In genomic region chr1:172742599-172743500, GRCh38 we compare ENCODE assay signal across 8 cellular contexts.
DNase-seq lines count a peak whose midpoint lies in the region; ATAC-seq and TF ChIP-seq lines count a peak whose summit lies in the region.

No MANE protein-coding gene starts in this region.

- no peak overlapping the region for H3K4me3 ChIP-seq in naive thymus-derived CD4-positive, alpha-beta T cell (ENCODE audit: low read length)
- no peak overlapping the region for H3K4me3 ChIP-seq in aorta (ENCODE audit: low read length in 2 of 2)

- POLR2A ChIA-PET in naive thymus-derived CD4-positive, alpha-beta T cell (lab: Charles Lee): interaction anchor here (0.7 kb wide), 1 partner anchor 656 kb away, joined by 3 read pairs; no protein-coding TSS in a partner anchor

- H3K36me3 Mint-ChIP-seq in naive thymus-derived CD4-positive, alpha-beta T cell: no peaks in the 10 kb centered on the region

- no peak overlapping the region for H3K4me3 Mint-ChIP-seq in naive thymus-derived CD4-positive, alpha-beta T cell

- peak; percentile 60 for ATAC-seq in naive thymus-derived CD4-positive, alpha-beta T cell
- no peak for ATAC-seq in aorta (ENCODE audit: low FRiP score)
- ATAC-seq in HG02759 (IDR thresholded peaks at IDR 0.05; ENCODE audit: unreplicated experiment): no peak

- DNase-seq in AG20443 (ENCODE audit: low spot score) (peak; percentile 39), NCI-H446 (lab: John Stamatoyannopoulos, UW) (peak; percentile 9 to 62), cerebellum (ENCODE audit: low spot score) (peak; percentile 7), aorta (no peak)
- peak in 6 of 9 donors; percentile 37 to 62 (median 52) for DNase-seq in naive thymus-derived CD4-positive, alpha-beta T cell
- no peak for DNase-seq in effector CD8-positive, alpha-beta T cell (lab: John Stamatoyannopoulos, UW)

- CTCF ChIA-PET in naive thymus-derived CD4-positive, alpha-beta T cell (lab: Charles Lee): interaction anchor here (0.6 to 7.4 kb wide), 29 partner anchors 8 to 1082 kb away, joined by 3 to 152 read pairs (median 3); partner anchors contain the start of genes CENPL, DARS2 and TNFSF4

- H3K9me3 ChIP-seq in naive thymus-derived CD4-positive, alpha-beta T cell (ENCODE audit: control insufficient read depth in 2 of 3, low read length in 3 of 3): no peaks in the 10 kb centered on the region
- H3K9me3 ChIP-seq in aorta (ENCODE audit: control insufficient read depth, low read length): no peaks in the 10 kb centered on the region

- TF ChIP-seq CTCF in GM12872 (IDR thresholded peaks at IDR 0.05; ENCODE audit: insufficient read depth, low read depth, low read length): peak; percentile 72

- intact Hi-C loops in naive thymus-derived CD4-positive, alpha-beta T cell (cut with micrococcal nuclease): loop anchor here (1.0 to 10.0 kb wide), 4 partner anchors 352 to 1412 kb away; partner anchors contain the start of genes CENPL (in 1 of the 2), DARS2 (in 1 of the 2) and RABGAP1L (in 1 of the 2)
- intact Hi-C loops in aorta (cut with DNase I): loop anchor here in 1 of 2 donors (2.0 kb wide), 1 partner anchor 460 kb away; no protein-coding TSS in a partner anchor

- peak overlapping the region in 5 of 9 donors; percentile 9 to 81 (median 41) for H3K27ac Mint-ChIP-seq in naive thymus-derived CD4-positive, alpha-beta T cell

- whole genome bisulfite sequencing in aorta, 2 donors: 13 to 20% methylated on average over 8 of the region's 8 CpGs

- H3K27ac ChIP-seq in naive thymus-derived CD4-positive, alpha-beta T cell (ENCODE audit: low read depth, low read length): no peak overlapping the region
- no peak overlapping the region for H3K27ac ChIP-seq in aorta (ENCODE audit: low read depth in 1 of 2, low read length in 2 of 2)

- H3K4me1 ChIP-seq in naive thymus-derived CD4-positive, alpha-beta T cell (ENCODE audit: control insufficient read depth in 2 of 2, insufficient read depth in 2 of 2, low read length in 2 of 2): peaks cover 28 to 30% of the 10 kb centered on the region in 2 donors
- H3K4me1 ChIP-seq in aorta (ENCODE audit: control insufficient read depth in 1 of 2, insufficient read depth in 2 of 2, low read length in 2 of 2): no peaks in the 10 kb centered on the region

- no peaks in the 10 kb centered on the region for H3K36me3 ChIP-seq in naive thymus-derived CD4-positive, alpha-beta T cell (ENCODE audit: control insufficient read depth in 2 of 3, insufficient read depth in 3 of 3, low read length in 3 of 3)
- H3K36me3 ChIP-seq in aorta (ENCODE audit: control insufficient read depth in 1 of 2, insufficient read depth in 2 of 2, low read length in 1 of 2): no peaks in the 10 kb centered on the region

- peaks cover 0 to 3% (median 0%) of the 10 kb centered on the region in 11 donors for H3K9me3 Mint-ChIP-seq in naive thymus-derived CD4-positive, alpha-beta T cell

- no peaks in the 10 kb centered on the region for H3K27me3 ChIP-seq in naive thymus-derived CD4-positive, alpha-beta T cell (ENCODE audit: control insufficient read depth in 2 of 2, insufficient read depth in 2 of 2, low read length in 2 of 2)
- no peaks in the 10 kb centered on the region for H3K27me3 ChIP-seq in aorta (ENCODE audit: control insufficient read depth in 1 of 2, insufficient read depth in 2 of 2, low read length in 1 of 2)

- peaks cover 31 to 40% (median 37%) of the 10 kb centered on the region in 7 donors for H3K4me1 Mint-ChIP-seq in naive thymus-derived CD4-positive, alpha-beta T cell

- H3K27me3 Mint-ChIP-seq in naive thymus-derived CD4-positive, alpha-beta T cell: peaks cover 0 to 58% (median 0%) of the 10 kb centered on the region in 5 donors

Comparison
In these comparisons a context has a peak if more than half of its experiments do, and no peak if none do; other contexts are left out.
1. DNase-seq: peak in AG20443 (single experiment), NCI-H446 (2 of 2), cerebellum (single experiment) and naive thymus-derived CD4-positive, alpha-beta T cell (6 of 9); none in effector CD8-positive, alpha-beta T cell (single experiment) and aorta (0 of 2).